In genomic region chr11:126231725-126232459, GRCh38 we compare ENCODE assay signal across 14 cellular contexts. TPM values are rescaled to one million over a fixed set of nuclear protein-coding genes. Genes with fewer than 3 reads are reported as not detected.
DNase-seq lines count a peak whose midpoint lies in the region; ATAC-seq and TF ChIP-seq lines count a peak whose summit lies in the region.
"Had no signal": no experiment of that assay in that cellular context is flagged by ENCODE, and none has a peak within 500 bp of the region (broad histone marks: within the 10 kb centered on the region; RNA-seq: fewer than 3 reads in every experiment).

No MANE protein-coding gene starts in this region.

- peak overlapping the region in 1 of 10 donors; percentile 71 for H3K27ac Mint-ChIP-seq in naive thymus-derived CD8-positive, alpha-beta T cell
- H3K27ac Mint-ChIP-seq: activated B cell treated with CpG ODN at 0.5 μM for 24 hours; activated naive CD8-positive, alpha-beta T cell treated with anti-CD3 and anti-CD28 coated beads, Interleukin-2, amount 50 U/mL, for 24 hours had no signal

- H3K9me3 ChIP-seq in A673 (ENCODE audit: low read depth, low read length, poor library complexity, severe bottlenecking) (no peaks in the 10 kb centered on the region), HEK293 (ENCODE audit: control insufficient read depth, insufficient read depth, low read depth, low read length) (no peaks in the 10 kb centered on the region)
- H3K9me3 ChIP-seq: heart right ventricle had no signal

- H3K36me3 ChIP-seq in A673 (ENCODE audit: insufficient read depth, low read length, poor library complexity, severe bottlenecking) (no peaks in the 10 kb centered on the region), HEK293 (ENCODE audit: control insufficient read depth in 2 of 2, insufficient read depth in 1 of 2, low read length in 2 of 2) (peaks cover 0 to 13% of the 10 kb centered on the region in 2 experiments; a peak in 1 of 3 replicates)

- H3K27me3 Mint-ChIP-seq in naive thymus-derived CD8-positive, alpha-beta T cell, result no peaks in the 10 kb centered on the region
- H3K27me3 Mint-ChIP-seq: activated B cell treated with CpG ODN at 0.5 μM for 24 hours; activated naive CD8-positive, alpha-beta T cell treated with anti-CD3 and anti-CD28 coated beads, Interleukin-2, amount 50 U/mL, for 24 hours had no signal

- ATAC-seq in left lobe of liver, result peak; percentile 44
- ATAC-seq in naive thymus-derived CD8-positive, alpha-beta T cell, result no peak
- ATAC-seq: activated naive CD8-positive, alpha-beta T cell treated with anti-CD3 and anti-CD28 coated beads, Interleukin-2, amount 50 U/mL, for 24 hours had no signal

- POLR2A ChIA-PET in A673 (lab: Charles Lee; ENCODE audit: low non-redundant PET) (interaction anchor here (0.8 kb wide), 1 partner anchor 64 kb away, joined by 4 read pairs; no protein-coding TSS in a partner anchor), HEK293 (lab: Yijun Ruan, JAX) (no interaction called here)
- POLR2A ChIA-PET in naive thymus-derived CD8-positive, alpha-beta T cell (lab: Charles Lee), result no interaction called here

- TF ChIP-seq CTCF in A673 (conservative IDR thresholded peaks at IDR 0.05; ENCODE audit: low read depth, low read length) (no peak), HEK293 (tag by site-specific recombination; IDR thresholded peaks at IDR 0.05) (no peak), astrocyte of the spinal cord (IDR thresholded peaks at IDR 0.05; ENCODE audit: low read depth, low read length) (no peak), coronary artery (IDR thresholded peaks at IDR 0.05) (no peak)

- H3K36me3 Mint-ChIP-seq in naive thymus-derived CD8-positive, alpha-beta T cell, result peaks cover 6 to 42% (median 7%) of the 10 kb centered on the region in 3 donors

- in situ Hi-C loops in astrocyte of the spinal cord (cut with HindIII; ENCODE audit: low sequenced_read_pairs), result no loop called here

- no peaks in the 10 kb centered on the region for H3K9me3 Mint-ChIP-seq in naive thymus-derived CD8-positive, alpha-beta T cell
- H3K9me3 Mint-ChIP-seq: activated B cell treated with CpG ODN at 0.5 μM for 24 hours; activated naive CD8-positive, alpha-beta T cell treated with anti-CD3 and anti-CD28 coated beads, Interleukin-2, amount 50 U/mL, for 24 hours had no signal

- DNase-seq in A673 (ENCODE audit: low spot score) (peak; percentile 80), astrocyte of the spinal cord (ENCODE audit: low read depth, low spot score) (peak; percentile 31), left lobe of liver (ENCODE audit: low spot score) (no peak), NCI-H146 treated with DMSO at 0.1 percent for 48 hours (lab: John Stamatoyannopoulos, UW; ENCODE audit: unreplicated experiment) (no peak), coronary artery (ENCODE audit: low spot score) (no peak)
- no peak for DNase-seq in naive thymus-derived CD8-positive, alpha-beta T cell
- DNase-seq in activated naive CD4-positive, alpha-beta T cell (lab: John Stamatoyannopoulos, UW), result no peak
- DNase-seq: activated B cell treated with CpG ODN at 0.5 μM for 24 hours; activated naive CD8-positive, alpha-beta T cell treated with anti-CD3 and anti-CD28 coated beads, Interleukin-2, amount 50 U/mL, for 24 hours; heart right ventricle; NCI-H1417 treated with DMSO at 0.1 percent for 48 hours; NK-92 treated with Interleukin-12 subunit alpha and Interleukin-12 subunit beta, amount 100 ng/mL, for 24 hours; stimulated activated CD4-positive, alpha-beta T cell treated with anti-CD3 and anti-CD28 coated beads, Interleukin-2, amount 100 ng/mL, for 24 hours had no signal

- intact Hi-C loops in A673 (cut with micrococcal nuclease; ENCODE audit: unreplicated experiment), result no loop called here

- H3K4me1 ChIP-seq in A673 (ENCODE audit: insufficient read depth, low read length, poor library complexity, severe bottlenecking) (peaks cover 29% of the 10 kb centered on the region), HEK293 (ENCODE audit: control insufficient read depth, insufficient read depth, low read length) (peaks cover 5% of the 10 kb centered on the region)

- H3K4me1 Mint-ChIP-seq in naive thymus-derived CD8-positive, alpha-beta T cell, result peaks cover 0 to 3% (median under 1%) of the 10 kb centered on the region in 4 donors
- H3K4me1 Mint-ChIP-seq: activated B cell treated with CpG ODN at 0.5 μM for 24 hours; activated naive CD8-positive, alpha-beta T cell treated with anti-CD3 and anti-CD28 coated beads, Interleukin-2, amount 50 U/mL, for 24 hours had no signal

- H3K27ac ChIP-seq in A673 (ENCODE audit: low read depth, low read length, poor library complexity, severe bottlenecking) (peak overlapping the region; percentile 31), HEK293 (ENCODE audit: extremely low read depth, low read depth, low read length) (no peak overlapping the region), coronary artery (no peak overlapping the region)

- CTCF ChIA-PET in A673 (lab: Charles Lee), result no interaction called here
- CTCF ChIA-PET in HEK293 (lab: Yijun Ruan, JAX), result interaction anchor here (1.7 kb wide), 1 partner anchor 19 kb away, joined by 3 read pairs; no protein-coding TSS in a partner anchor

- no peaks in the 10 kb centered on the region for H3K27me3 ChIP-seq in A673 (replicated peaks; ENCODE audit: insufficient read depth, low read depth, low read length, poor library complexity)
- H3K27me3 ChIP-seq: heart right ventricle had no signal

- BruUV-seq in A673 (replicated peaks; lab: Mats Ljungman, UMichigan), result no TSS peak

- H3K4me3 ChIP-seq in A673 (ENCODE audit: low read depth, low read length, poor library complexity, severe bottlenecking), result no peak overlapping the region
- H3K4me3 ChIP-seq in HEK293 (ENCODE audit: low read depth, low read length), result no peak overlapping the region
- no peak overlapping the region for H3K4me3 ChIP-seq in astrocyte of the spinal cord (ENCODE audit: low read depth, low read length)
- no peak overlapping the region for H3K4me3 ChIP-seq in coronary artery
- H3K4me3 ChIP-seq: heart right ventricle had no signal

- no peak overlapping the region for H3K4me3 Mint-ChIP-seq in naive thymus-derived CD8-positive, alpha-beta T cell
- H3K4me3 Mint-ChIP-seq: activated B cell treated with CpG ODN at 0.5 μM for 24 hours; activated naive CD8-positive, alpha-beta T cell treated with anti-CD3 and anti-CD28 coated beads, Interleukin-2, amount 50 U/mL, for 24 hours had no signal

TF ChIP-seq in HEK293, 187 proteins besides CTCF, POLR2A, EP300 and RAD21 (continues in another document):
- TF ChIP-seq OSR2 (tag by site-specific recombination; IDR thresholded peaks at IDR 0.05) (peak; percentile 63), ZNF561 (tag by site-specific recombination; IDR thresholded peaks at IDR 0.05; ENCODE audit: borderline replicate concordance) (no peak), ZNF394 (tag by site-specific recombination; IDR thresholded peaks at IDR 0.05; ENCODE audit: borderline replicate concordance) (no peak), ZNF670 (tag by site-specific recombination; IDR thresholded peaks at IDR 0.05; ENCODE audit: low read depth) (no peak), ZNF580 (tag by site-specific recombination; IDR thresholded peaks at IDR 0.05) (no peak), PRDM6 (tag by site-specific recombination; IDR thresholded peaks at IDR 0.05) (peak; percentile 92), ZNF311 (tag by site-specific recombination; IDR thresholded peaks at IDR 0.05; ENCODE audit: borderline replicate concordance) (no peak)

RNA-seq across cellular contexts. Expression of gene FAM118B, which starts 20.3 kb away (rescaled TPM):
- 34.8 and 40.3 TPM in 2 replicates for total RNA-seq in A673 (2021)
- 4.8 TPM for total RNA-seq in left lobe of liver
- 10 to 100 TPM in 1 of 2 experiments, 1 to 10 TPM in 1; 9.4 to 12.4 TPM for total RNA-seq in naive thymus-derived CD8-positive, alpha-beta T cell
- 10 to 100 TPM in 2 of 3 donors, 1 to 10 TPM in 1; 8.9 to 16.3 (median 13.7) TPM for polyA plus RNA-seq in naive thymus-derived CD8-positive, alpha-beta T cell

RNA-seq across cellular contexts. Expression of gene RPUSD4, which starts 20.4 kb away (rescaled TPM):
- total RNA-seq in A673 (2021) (45.3 and 53.9 TPM in 2 replicates), left lobe of liver (17.0 TPM)
- 10 to 100 TPM; 43.8 to 47.9 TPM for total RNA-seq in naive thymus-derived CD8-positive, alpha-beta T cell
- 10 to 100 TPM; 18.1 to 21.7 (median 18.8) TPM for polyA plus RNA-seq in naive thymus-derived CD8-positive, alpha-beta T cell

RNA-seq across cellular contexts. Expression of gene SRPRA, which starts 36.8 kb away (rescaled TPM):
- 123 and 136 TPM in 2 replicates for total RNA-seq in A673 (2021)
- 149 TPM for total RNA-seq in left lobe of liver
- total RNA-seq in naive thymus-derived CD8-positive, alpha-beta T cell, result 100 to 1,000 TPM; 156 to 160 TPM
- 100 to 1,000 TPM in 1 of 3 donors, 10 to 100 TPM in 2; 92.3 to 134 (median 95.7) TPM for polyA plus RNA-seq in naive thymus-derived CD8-positive, alpha-beta T cell

RNA-seq across cellular contexts. Expression of gene FOXRED1, which starts 37.1 kb away (rescaled TPM):
- total RNA-seq in A673 (2021), result 72.6 and 76.1 TPM in 2 replicates
- total RNA-seq in left lobe of liver, result 46.0 TPM
- 10 to 100 TPM; 35.5 to 44.2 TPM for total RNA-seq in naive thymus-derived CD8-positive, alpha-beta T cell
- polyA plus RNA-seq in naive thymus-derived CD8-positive, alpha-beta T cell, result 10 to 100 TPM; 23.5 to 28.7 (median 28.3) TPM

RNA-seq across cellular contexts. Expression of gene TIRAP, which starts 51.0 kb away (rescaled TPM):
- 11.3 and 14.5 TPM in 2 replicates for total RNA-seq in A673 (2021)
- total RNA-seq in left lobe of liver, result 11.4 TPM
- total RNA-seq in naive thymus-derived CD8-positive, alpha-beta T cell, result 10 to 100 TPM; 19.0 to 22.1 TPM
- 10 to 100 TPM in 1 of 3 donors, 1 to 10 TPM in 2; 7.4 to 11.6 (median 8.3) TPM for polyA plus RNA-seq in naive thymus-derived CD8-positive, alpha-beta T cell

Comparison
In these comparisons a context has a peak if more than half of its experiments do, and no peak if none do; other contexts are left out.
1. DNase-seq: peak in A673 (single experiment) and astrocyte of the spinal cord (single experiment); none in left lobe of liver (single experiment), NCI-H146 treated with DMSO at 0.1 percent for 48 hours (single experiment), naive thymus-derived CD8-positive, alpha-beta T cell (0 of 10), activated naive CD4-positive, alpha-beta T cell (0 of 4) and coronary artery (single experiment).